8 cellular contexts compared by ENCODE assay signal in genomic region chr6:125300992-125301434, GRCh38. TPM values are rescaled to one million over a fixed set of nuclear protein-coding genes. Genes with fewer than 3 reads are reported as not detected.
DNase-seq lines count a peak whose midpoint lies in the region; ATAC-seq and TF ChIP-seq lines count a peak whose summit lies in the region.

No MANE protein-coding gene starts in this region.

- H3K27me3 ChIP-seq in SJCRH30 (no peaks in the 10 kb centered on the region), neural progenitor cell (no peaks in the 10 kb centered on the region)

- H3K9me3 ChIP-seq in SJCRH30 (replicated peaks) = no peaks in the 10 kb centered on the region
- no peaks in the 10 kb centered on the region for H3K9me3 ChIP-seq in neural progenitor cell (ENCODE audit: low read depth)

- peak overlapping the region; percentile 98 for H3K27ac Mint-ChIP-seq in activated T-cell treated with anti-CD3 and anti-CD28 coated beads, Interleukin-2, amount 50 U/mL, for 72 hours
- peak overlapping the region; percentile 44 for H3K27ac Mint-ChIP-seq in neural progenitor cell

- H3K79me2 ChIP-seq in neural progenitor cell (ENCODE audit: low read depth) = peaks cover 20% of the 10 kb centered on the region

- H3K4me1 Mint-ChIP-seq in activated T-cell treated with anti-CD3 and anti-CD28 coated beads, Interleukin-2, amount 50 U/mL, for 72 hours (ENCODE audit: low read depth) = peaks cover 61% of the 10 kb centered on the region
- H3K4me1 Mint-ChIP-seq in neural progenitor cell = peaks cover 18% of the 10 kb centered on the region

- no peaks in the 10 kb centered on the region for H3K4me1 ChIP-seq in SJCRH30
- H3K4me1 ChIP-seq in neural progenitor cell = peaks cover 11% of the 10 kb centered on the region

- peak overlapping the region; percentile 47 for H3K9ac ChIP-seq in neural progenitor cell

- peak overlapping the region; percentile 80 for H3K27ac ChIP-seq in SJCRH30
- no peak overlapping the region for H3K27ac ChIP-seq in neural progenitor cell

- peaks cover 2% of the 10 kb centered on the region in 2 donors for H3K9me3 Mint-ChIP-seq in activated T-cell treated with anti-CD3 and anti-CD28 coated beads, Interleukin-2, amount 50 U/mL, for 72 hours
- H3K9me3 Mint-ChIP-seq in neural progenitor cell = peaks cover 3% of the 10 kb centered on the region

- peak in 1 of 2 donors; percentile 5 for DNase-seq in activated T-cell treated with anti-CD3 and anti-CD28 coated beads, Interleukin-2, amount 50 U/mL, for 72 hours
- DNase-seq in activated T-cell treated with anti-CD3 and anti-CD28 coated beads, Interleukin-2, amount 50 U/mL, for 1 hour = no peak
- DNase-seq in SJCRH30 = peak in 1 of 2 experiments; percentile 34
- no peak for DNase-seq in epithelial cell of proximal tubule (ENCODE audit: low read depth)
- no peak for DNase-seq in neural progenitor cell (ENCODE audit: low spot score)

- no peak for TF ChIP-seq CTCF in epithelial cell of proximal tubule (conservative IDR thresholded peaks at IDR 0.05; ENCODE audit: low read depth, low read length)
- TF ChIP-seq CTCF in neural progenitor cell (IDR thresholded peaks at IDR 0.05) = no peak

- H3K4me3 ChIP-seq in SJCRH30 (peak overlapping the region; percentile 94), epithelial cell of proximal tubule (ENCODE audit: low read depth, low read length) (peak overlapping the region; percentile 78), neural progenitor cell (peak overlapping the region; percentile 65)

- H4K20me1 ChIP-seq in neural progenitor cell (ENCODE audit: low read depth) = peaks cover 3% of the 10 kb centered on the region

- H3K27me3 Mint-ChIP-seq in activated T-cell treated with anti-CD3 and anti-CD28 coated beads, Interleukin-2, amount 50 U/mL, for 72 hours (ENCODE audit: low read depth) = no peaks in the 10 kb centered on the region
- H3K27me3 Mint-ChIP-seq in neural progenitor cell (ENCODE audit: insufficient read depth, low read depth) = peaks cover 2% of the 10 kb centered on the region

- H3K4me2 ChIP-seq in neural progenitor cell = peak overlapping the region; percentile 92

- no peak for ATAC-seq in activated T-cell treated with anti-CD3 and anti-CD28 coated beads, Interleukin-2, amount 50 U/mL, for 72 hours (replicated peaks in 1 of 2)
- no peak for ATAC-seq in GM18517 (IDR thresholded peaks at IDR 0.05; ENCODE audit: unreplicated experiment)
- no peak for ATAC-seq in HG03159 (IDR thresholded peaks at IDR 0.05; ENCODE audit: unreplicated experiment)
- ATAC-seq in HG03039 (IDR thresholded peaks at IDR 0.05; ENCODE audit: unreplicated experiment) = no peak

- H3K36me3 Mint-ChIP-seq in activated T-cell treated with anti-CD3 and anti-CD28 coated beads, Interleukin-2, amount 50 U/mL, for 72 hours (ENCODE audit: insufficient read depth in 2 of 2) = peaks cover 15 to 36% of the 10 kb centered on the region in 2 donors
- H3K36me3 Mint-ChIP-seq in neural progenitor cell = peaks cover 34% of the 10 kb centered on the region

- H3K36me3 ChIP-seq in SJCRH30 (peaks cover 35% of the 10 kb centered on the region), neural progenitor cell (peaks cover 3% of the 10 kb centered on the region)

- H2AFZ ChIP-seq in neural progenitor cell (replicated peaks) = peak overlapping the region; percentile 61

- H3F3A ChIP-seq in neural progenitor cell (ENCODE audit: low read depth) = peaks cover 9% of the 10 kb centered on the region

- H3K4me3 Mint-ChIP-seq in activated T-cell treated with anti-CD3 and anti-CD28 coated beads, Interleukin-2, amount 50 U/mL, for 72 hours = peak overlapping the region; percentile 89 to 98
- H3K4me3 Mint-ChIP-seq in neural progenitor cell = peak overlapping the region; percentile 93

RNA-seq across cellular contexts. Expression of gene HDDC2, which starts 0.8 kb away (rescaled TPM):
- 10 to 100 TPM; 68.8 to 92.4 TPM for total RNA-seq in activated T-cell treated with anti-CD3 and anti-CD28 coated beads, Interleukin-2, amount 50 U/mL, for 72 hours
- total RNA-seq in SJCRH30 (2014; rRNA removed; shearing (Covaris generic)) = 61.7 and 62.8 TPM in 2 replicates
- total RNA-seq in epithelial cell of proximal tubule (66.4 and 79.7 TPM in 2 replicates), neural progenitor cell (ENCODE audit: low replicate concordance) (76.1 and 114 TPM in 2 replicates)
